ENCODE assay signal across 21 cellular contexts in the genomic region with DNA sequence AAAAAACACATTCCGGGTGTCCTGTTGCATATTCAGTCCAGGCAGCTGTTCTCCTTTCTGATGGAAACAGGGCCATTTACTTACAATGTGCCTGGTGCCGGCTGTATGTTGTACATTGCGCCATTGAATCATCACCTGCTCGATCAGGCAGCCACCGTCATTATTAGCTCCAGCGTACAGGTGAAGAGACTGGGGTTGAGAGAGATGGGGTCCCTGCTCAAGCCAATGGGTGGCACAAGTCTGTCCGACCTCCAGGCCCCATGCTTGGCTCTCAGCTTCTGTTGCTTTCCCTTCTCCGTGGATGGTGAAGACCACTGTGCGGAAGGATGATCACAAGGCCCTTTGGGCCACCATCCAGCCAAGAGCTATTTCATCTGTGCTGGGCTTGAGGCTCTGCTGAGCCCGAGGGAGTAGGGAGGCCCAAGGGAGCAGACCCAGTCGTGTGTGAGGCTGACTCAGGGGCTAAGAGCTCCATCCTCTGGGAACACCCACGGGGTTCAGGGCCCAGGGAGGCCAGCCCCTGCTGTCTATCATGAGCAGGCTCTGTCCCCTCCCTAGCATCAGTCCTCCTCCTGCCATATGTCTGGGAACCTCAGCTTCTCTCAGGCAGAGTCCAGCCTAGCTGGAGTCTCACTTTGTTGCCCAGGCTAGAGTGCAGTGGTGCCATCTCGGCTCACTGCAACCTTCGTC. TPM values are rescaled to one million over a fixed set of nuclear protein-coding genes. Genes with fewer than 3 reads are reported as not detected.
"Had no signal": no experiment of that assay in that cellular context is flagged by ENCODE, and none has a peak within 500 bp of the region (broad histone marks: within the 10 kb centered on the region; RNA-seq: fewer than 3 reads in every experiment).

No MANE protein-coding gene starts in this region.

- H3K27ac Mint-ChIP-seq: activated CD4-positive, alpha-beta memory T cell treated with anti-CD3 and anti-CD28 coated beads, Interleukin-2, amount 10 ng/mL, durations not matched to agents 7 days and 5 days; activated CD8-positive, alpha-beta memory T cell treated with anti-CD3 and anti-CD28 coated beads, Interleukin-2, amount 10 ng/mL, durations not matched to agents 7 days and 5 days; activated naive CD8-positive, alpha-beta T cell; dendritic cell treated with granulocyte-macrophage colony-stimulating factor and Interleukin-4, amounts not matched to agents 40 ng/mL and 50 ng/mL, for 4 days; mesothelial cell of epicardium; natural killer cell treated with Interleukin-12 subunit alpha and Interleukin-12 subunit beta and Interleukin-15 and Interleukin-18, amount 100 ng/mL, for 72 hours; stimulated activated naive B cell treated with anti-CD40 and anti-IgM and Interleukin-4, amounts not matched to agents 10 μg/mL and 1 μg/mL and 100 μg/mL, for 72 hours had no signal

- H3K9me3 Mint-ChIP-seq: activated CD4-positive, alpha-beta memory T cell treated with anti-CD3 and anti-CD28 coated beads, Interleukin-2, amount 10 ng/mL, durations not matched to agents 7 days and 5 days; dendritic cell treated with granulocyte-macrophage colony-stimulating factor and Interleukin-4, amounts not matched to agents 40 ng/mL and 50 ng/mL, for 4 days; mesothelial cell of epicardium; natural killer cell treated with Interleukin-12 subunit alpha and Interleukin-12 subunit beta and Interleukin-15 and Interleukin-18, amount 100 ng/mL, for 72 hours; stimulated activated naive B cell treated with anti-CD40 and anti-IgM and Interleukin-4, amounts not matched to agents 10 μg/mL and 1 μg/mL and 100 μg/mL, for 72 hours had no signal

- H3K27me3 Mint-ChIP-seq: dendritic cell treated with granulocyte-macrophage colony-stimulating factor and Interleukin-4, amounts not matched to agents 40 ng/mL and 50 ng/mL, for 4 days; natural killer cell treated with Interleukin-12 subunit alpha and Interleukin-12 subunit beta and Interleukin-15 and Interleukin-18, amount 100 ng/mL, for 72 hours had no signal

- H3K4me3 Mint-ChIP-seq: activated CD4-positive, alpha-beta memory T cell treated with anti-CD3 and anti-CD28 coated beads, Interleukin-2, amount 10 ng/mL, durations not matched to agents 7 days and 5 days; activated CD8-positive, alpha-beta memory T cell treated with anti-CD3 and anti-CD28 coated beads, Interleukin-2, amount 10 ng/mL, durations not matched to agents 7 days and 5 days; activated naive CD8-positive, alpha-beta T cell; dendritic cell treated with granulocyte-macrophage colony-stimulating factor and Interleukin-4, amounts not matched to agents 40 ng/mL and 50 ng/mL, for 4 days; mesothelial cell of epicardium; natural killer cell treated with Interleukin-12 subunit alpha and Interleukin-12 subunit beta and Interleukin-15 and Interleukin-18, amount 100 ng/mL, for 72 hours; stimulated activated naive B cell treated with anti-CD40 and anti-IgM and Interleukin-4, amounts not matched to agents 10 μg/mL and 1 μg/mL and 100 μg/mL, for 72 hours had no signal

- H3K4me1 Mint-ChIP-seq: activated CD4-positive, alpha-beta memory T cell treated with anti-CD3 and anti-CD28 coated beads, Interleukin-2, amount 10 ng/mL, durations not matched to agents 7 days and 5 days; activated CD8-positive, alpha-beta memory T cell treated with anti-CD3 and anti-CD28 coated beads, Interleukin-2, amount 10 ng/mL, durations not matched to agents 7 days and 5 days; mesothelial cell of epicardium; stimulated activated naive B cell treated with anti-CD40 and anti-IgM and Interleukin-4, amounts not matched to agents 10 μg/mL and 1 μg/mL and 100 μg/mL, for 72 hours had no signal

- ATAC-seq: activated CD8-positive, alpha-beta memory T cell treated with anti-CD3 and anti-CD28 coated beads, Interleukin-2, amount 10 ng/mL, durations not matched to agents 7 days and 5 days; foreskin keratinocyte; left ventricle myocardium superior; natural killer cell treated with Interleukin-12 subunit alpha and Interleukin-12 subunit beta and Interleukin-15 and Interleukin-18, amount 100 ng/mL, for 72 hours; right lobe of liver; stimulated activated naive B cell treated with anti-CD40 and anti-IgM and Interleukin-4, amounts not matched to agents 10 μg/mL and 1 μg/mL and 100 μg/mL, for 72 hours had no signal

- H3K36me3 Mint-ChIP-seq: activated CD8-positive, alpha-beta memory T cell treated with anti-CD3 and anti-CD28 coated beads, Interleukin-2, amount 10 ng/mL, durations not matched to agents 7 days and 5 days; activated naive CD8-positive, alpha-beta T cell; mesothelial cell of epicardium; natural killer cell treated with Interleukin-12 subunit alpha and Interleukin-12 subunit beta and Interleukin-15 and Interleukin-18, amount 100 ng/mL, for 72 hours had no signal

- DNase-seq: activated CD4-positive, alpha-beta memory T cell treated with anti-CD3 and anti-CD28 coated beads, Interleukin-2, amount 10 ng/mL, durations not matched to agents 7 days and 5 days; activated CD4-positive, alpha-beta T cell treated with anti-CD3 and anti-CD28 coated beads for 48 hours; activated CD8-positive, alpha-beta memory T cell treated with anti-CD3 and anti-CD28 coated beads, Interleukin-2, amount 10 ng/mL, durations not matched to agents 7 days and 5 days; activated T-cell treated with anti-CD3 and anti-CD28 coated beads, Interleukin-2, amount 50 U/mL, for 1 hour; adrenal gland; effector CD8-positive, alpha-beta T cell; foreskin keratinocyte; kidney glomerular epithelial cell; left ventricle myocardium superior; mammary epithelial cell; stimulated activated CD4-positive, alpha-beta T cell treated with anti-CD3 and anti-CD28 coated beads, Interleukin-15, amount 100 ng/mL, for 24 hours; stimulated activated naive B cell treated with anti-CD40 and anti-IgM and Interleukin-4, amounts not matched to agents 10 μg/mL and 1 μg/mL and 100 μg/mL, for 72 hours; testis; trophoblast cell; uterus had no signal

- H3K27ac ChIP-seq: adrenal gland, foreskin keratinocyte, right lobe of liver, testis, uterus had no signal

- H3K36me3 ChIP-seq: adrenal gland, uterus had no signal

- H3K9me3 ChIP-seq: adrenal gland, right lobe of liver, testis, uterus had no signal

- H3K27me3 ChIP-seq: adrenal gland, right lobe of liver, testis, uterus had no signal

- H3K4me3 ChIP-seq: adrenal gland, right lobe of liver, smooth muscle cell, testis, uterus had no signal

- H3K4me1 ChIP-seq: adrenal gland, foreskin keratinocyte, right lobe of liver, testis, uterus had no signal

- H3K4me2 ChIP-seq: smooth muscle cell had no signal

RNA-seq across cellular contexts. Expression of a gene that starts 20.7 kb away (rescaled TPM):
- polyA plus RNA-seq: foreskin keratinocyte, mammary epithelial cell had no signal
